Comparison of ENCODE assay signal across 25 cellular contexts in genomic region chr6:113352831-113353230, GRCh38.
A peak's percentile ranks its signal among the peaks of the same experiment; 100 is the strongest.
DNase-seq lines count a peak whose midpoint lies in the region; ATAC-seq and TF ChIP-seq lines count a peak whose summit lies in the region.
"Had no signal": no experiment of that assay in that cellular context is flagged by ENCODE, and none has a peak within 500 bp of the region (broad histone marks: within the 10 kb centered on the region; RNA-seq: fewer than 3 reads in every experiment).

No MANE protein-coding gene starts in this region.

- peaks cover 45% of the 10 kb centered on the region for H3F3A ChIP-seq in SK-N-SH (replicated peaks; ENCODE audit: insufficient read depth)

- WGBS in SK-N-SH (ENCODE audit: low lambda C conversion rate): 37% methylated on average over 3 of the region's 3 CpGs
- 6% methylated on average over 2 of the region's 3 CpGs for WGBS in mesenchymal stem cell
- 54 to 63% methylated on average over 3 of the region's 3 CpGs for WGBS in transverse colon (ENCODE audit: low coverage in 1 of 2), 2 donors
- 16 to 53% methylated on average over 3 of the region's 3 CpGs for whole genome bisulfite sequencing in sigmoid colon, 2 donors

- H3K36me3 ChIP-seq in SK-N-SH (replicated peaks in 1 of 2; ENCODE audit: control insufficient read depth in 1 of 2, insufficient read depth in 2 of 2, low read length in 1 of 2) (no peaks in the 10 kb centered on the region), mesenchymal stem cell (ENCODE audit: control insufficient read depth in 1 of 2, insufficient read depth in 2 of 2, low read depth in 1 of 2, low read length in 2 of 2) (no peaks in the 10 kb centered on the region), transverse colon (no peaks in the 10 kb centered on the region), sigmoid colon (no peaks in the 10 kb centered on the region)
- H3K36me3 ChIP-seq: adrenal gland, heart left ventricle, tibial nerve had no signal

- peak overlapping the region; percentile 23 for H2AK5ac ChIP-seq in mesenchymal stem cell (ENCODE audit: low read length, severe bottlenecking)

- peak overlapping the region; percentile 89 to 95 for H3K27ac ChIP-seq in SK-N-SH (ENCODE audit: low read depth in 2 of 2, low read length in 1 of 2)
- peak overlapping the region; percentile 53 for H3K27ac ChIP-seq in VCaP
- peak overlapping the region; percentile 99 for H3K27ac ChIP-seq in mesenchymal stem cell (ENCODE audit: low read length, poor library complexity, severe bottlenecking)
- H3K27ac ChIP-seq in transverse colon: peak overlapping the region in 3 of 4 donors; percentile 16 to 42 (median 29)
- no peak overlapping the region for H3K27ac ChIP-seq in sigmoid colon
- H3K27ac ChIP-seq: RWPE1 had no signal

- peak overlapping the region in 1 of 2 experiments; percentile 65 for H3K18ac ChIP-seq in mesenchymal stem cell (ENCODE audit: low read depth in 1 of 2, low read length in 2 of 2)

- in situ Hi-C loops in transverse colon (cut with MboI; ENCODE audit: low pct_ligation_motif_present in 1 of 4, low pct_unique_long_range_greater_than_20kb in 1 of 4, low sequenced_read_pairs in 3 of 4): no loop called here

- TF ChIP-seq RAD21 in SK-N-SH (IDR thresholded peaks at IDR 0.05; ENCODE audit: low read length): no peak

- peaks cover 8 to 37% of the 10 kb centered on the region in 2 experiments for H3K4me1 ChIP-seq in SK-N-SH (ENCODE audit: control insufficient read depth in 1 of 2, insufficient read depth in 2 of 2, low read depth in 1 of 2, low read length in 1 of 2)
- H3K4me1 ChIP-seq in mesenchymal stem cell (ENCODE audit: control insufficient read depth, insufficient read depth, low read depth, low read length): peaks cover 4% of the 10 kb centered on the region
- peaks cover 0 to 25% (median 4%) of the 10 kb centered on the region in 4 donors for H3K4me1 ChIP-seq in transverse colon
- no peaks in the 10 kb centered on the region for H3K4me1 ChIP-seq in sigmoid colon

- intact Hi-C loops in transverse colon (cut with DNase I; ENCODE audit: low total_unique reads) (no loop called here), sigmoid colon (cut with DNase I) (no loop called here)

- CTCF ChIA-PET in SK-N-SH (lab: Yijun Ruan, JAX): no interaction called here

- no peaks in the 10 kb centered on the region for H3K79me1 ChIP-seq in mesenchymal stem cell (replicated peaks; ENCODE audit: low read length, poor library complexity, severe bottlenecking)

- TF ChIP-seq EP300 in SK-N-SH (IDR thresholded peaks at IDR 0.05; ENCODE audit: borderline replicate concordance in 1 of 2, low read depth in 1 of 2, low read length in 1 of 2) (no peak), transverse colon (IDR thresholded peaks at IDR 0.05; ENCODE audit: low read depth) (no peak), sigmoid colon (IDR thresholded peaks at IDR 0.05) (no peak)

- H3K9ac ChIP-seq in SK-N-SH: peak overlapping the region; percentile 69; the same call in 1 of the 2 replicates
- peak overlapping the region; percentile 57 for H3K9ac ChIP-seq in mesenchymal stem cell (ENCODE audit: low read length)

- peak overlapping the region in 1 of 2 experiments; percentile 11 for H3K4ac ChIP-seq in mesenchymal stem cell (ENCODE audit: low read depth in 1 of 2, low read length in 2 of 2)

- H2BK120ac ChIP-seq in mesenchymal stem cell (ENCODE audit: low read depth, low read length): peak overlapping the region; percentile 39

- H3K23ac ChIP-seq in mesenchymal stem cell (ENCODE audit: low read length in 2 of 2): no peak overlapping the region

- H3K4me2 ChIP-seq in SK-N-SH (peak overlapping the region; percentile 61), mesenchymal stem cell (ENCODE audit: low read length, poor library complexity, severe bottlenecking) (no peak overlapping the region)
- H3K4me2 ChIP-seq: GM23338 had no signal

- no peak overlapping the region for H4K8ac ChIP-seq in mesenchymal stem cell (ENCODE audit: low read length)

- no peaks in the 10 kb centered on the region for H3K79me2 ChIP-seq in SK-N-SH (ENCODE audit: insufficient read depth)

- no peak for TF ChIP-seq POLR2A in transverse colon (IDR thresholded peaks at IDR 0.05)
- TF ChIP-seq POLR2A in sigmoid colon (IDR thresholded peaks at IDR 0.05): no peak

- H3K27me3 ChIP-seq in SK-N-SH (ENCODE audit: insufficient read depth): no peaks in the 10 kb centered on the region
- no peaks in the 10 kb centered on the region for H3K27me3 ChIP-seq in mesenchymal stem cell (ENCODE audit: control insufficient read depth in 1 of 2, insufficient read depth in 1 of 2, low read length in 2 of 2)
- H3K27me3 ChIP-seq in transverse colon: no peaks in the 10 kb centered on the region
- H3K27me3 ChIP-seq in sigmoid colon: no peaks in the 10 kb centered on the region
- H3K27me3 ChIP-seq: adrenal gland, heart left ventricle, tibial nerve had no signal

- TF ChIP-seq CTCF in SK-N-SH (IDR thresholded peaks at IDR 0.05) (no peak), VCaP (conservative IDR thresholded peaks at IDR 0.05) (no peak), transverse colon (IDR thresholded peaks at IDR 0.05) (no peak), sigmoid colon (IDR thresholded peaks at IDR 0.05) (no peak)

- H3K9me3 ChIP-seq in SK-N-SH (no peaks in the 10 kb centered on the region), mesenchymal stem cell (ENCODE audit: control insufficient read depth, low read length) (no peaks in the 10 kb centered on the region), transverse colon (no peaks in the 10 kb centered on the region), sigmoid colon (no peaks in the 10 kb centered on the region)
- H3K9me3 ChIP-seq: adrenal gland, heart left ventricle, tibial nerve had no signal

- H2BK5ac ChIP-seq in mesenchymal stem cell (ENCODE audit: low read depth, low read length, poor library complexity, severe bottlenecking): peak overlapping the region; percentile 0

- peak overlapping the region in 1 of 2 experiments; percentile 6 for H2BK12ac ChIP-seq in mesenchymal stem cell (ENCODE audit: low read length in 2 of 2)

- H2BK15ac ChIP-seq in mesenchymal stem cell (ENCODE audit: low read depth, poor library complexity, severe bottlenecking): no peak overlapping the region

- ATAC-seq in SK-N-SH treated with all-trans-retinoic acid at 6 μM for 48 hours: no peak; the same call in 1 of the 3 replicates
- ATAC-seq: GM23338; stimulated activated naive CD8-positive, alpha-beta T cell treated with anti-CD3 and anti-CD28 coated beads, Interleukin-15, amount 100 ng/mL, for 72 hours had no signal

- no peak overlapping the region for H3K14ac ChIP-seq in mesenchymal stem cell (ENCODE audit: low read length in 2 of 2)

- POLR2A ChIA-PET in SK-N-SH (lab: Yijun Ruan, JAX): no interaction called here

- H4K20me1 ChIP-seq in SK-N-SH (ENCODE audit: insufficient read depth): no peaks in the 10 kb centered on the region

- no peak overlapping the region for H3K4me3 ChIP-seq in SK-N-SH (ENCODE audit: low read depth in 2 of 2, low read length in 1 of 2)
- H3K4me3 ChIP-seq in mesenchymal stem cell (ENCODE audit: insufficient read depth in 1 of 2, low read depth in 1 of 2, low read length in 2 of 2): no peak overlapping the region
- H3K4me3 ChIP-seq in transverse colon: no peak overlapping the region
- no peak overlapping the region for H3K4me3 ChIP-seq in sigmoid colon
- H3K4me3 ChIP-seq: adrenal gland, GM23338, heart left ventricle, tibial nerve had no signal

- H3K9me2 ChIP-seq in SK-N-SH: no peaks in the 10 kb centered on the region

- H2AFZ ChIP-seq in SK-N-SH (ENCODE audit: low read depth): no peak overlapping the region
- H2AFZ ChIP-seq in mesenchymal stem cell (ENCODE audit: low read depth, low read length): no peak overlapping the region
- H2AFZ ChIP-seq: GM23338 had no signal

- no peak overlapping the region for H4K91ac ChIP-seq in mesenchymal stem cell (ENCODE audit: low read length)

- DNase-seq in SK-N-SH (no peak), mesenchymal stem cell (no peak), transverse colon (peak; percentile 29), retina (no peak), sigmoid colon (no peak)
- no peak for DNase-seq in stimulated activated naive CD4-positive, alpha-beta T cell treated with Interleukin-2 at 50 U/mL for 16 hours (lab: John Stamatoyannopoulos, UW)
- DNase-seq: activated CD4-positive, alpha-beta T cell treated with anti-CD3 and anti-CD28 coated beads for 1 hour; activated CD8-positive, alpha-beta memory T cell treated with anti-CD3 and anti-CD28 coated beads for 24 hours; activated naive CD4-positive, alpha-beta T cell; activated T-cell treated with anti-CD3 and anti-CD28 coated beads, Interleukin-2, amount 50 U/mL, for 24 hours; COR-L47; heart left ventricle; KBM-7; left ventricle myocardium superior; NCI-H2171; NCI-H69; stimulated activated CD4-positive, alpha-beta T cell treated with anti-CD3 and anti-CD28 coated beads, Interleukin-12 subunit alpha, Interleukin-12 subunit beta, amount 100 ng/mL, for 4 hours; stimulated activated CD4-positive, alpha-beta T cell treated with anti-CD3 and anti-CD28 coated beads, Interleukin-4, amount 100 ng/mL, for 4 hours; stimulated activated naive CD8-positive, alpha-beta T cell treated with anti-CD3 and anti-CD28 coated beads, Interleukin-15, amount 100 ng/mL, for 72 hours had no signal

TF ChIP-seq in SK-N-SH, 30 proteins besides CTCF, POLR2A, EP300 and RAD21 (continues in another document):
- TF ChIP-seq TAF1 (IDR thresholded peaks at IDR 0.05; ENCODE audit: borderline replicate concordance, low read depth, low read length): no peak
- TF ChIP-seq TEAD4 (IDR thresholded peaks at IDR 0.05; ENCODE audit: borderline replicate concordance, insufficient read depth): 0 out of 2 replicates have a peak, but pooled peaks have one; percentile 0
- TF ChIP-seq, protein P1, sequence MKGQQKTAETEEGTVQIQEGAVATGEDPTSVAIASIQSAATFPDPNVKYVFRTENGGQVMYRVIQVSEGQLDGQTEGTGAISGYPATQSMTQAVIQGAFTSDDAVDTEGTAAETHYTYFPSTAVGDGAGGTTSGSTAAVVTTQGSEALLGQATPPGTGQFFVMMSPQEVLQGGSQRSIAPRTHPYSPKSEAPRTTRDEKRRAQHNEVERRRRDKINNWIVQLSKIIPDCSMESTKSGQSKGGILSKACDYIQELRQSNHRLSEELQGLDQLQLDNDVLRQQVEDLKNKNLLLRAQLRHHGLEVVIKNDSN (IDR thresholded peaks at IDR 0.05; ENCODE audit: borderline replicate concordance, low read depth): no peak

TF ChIP-seq in SK-N-SH treated with all-trans-retinoic acid at 6 μM for 48 hours, 23 proteins besides CTCF, POLR2A, EP300 and RAD21 (continues in another document):
- TF ChIP-seq SNAI2 (CRISPR knock-in tag; IDR thresholded peaks at IDR 0.05): no peak
- TF ChIP-seq ESRRG (CRISPR knock-in tag; IDR thresholded peaks at IDR 0.05): no peak
- TF ChIP-seq ZFP3 (CRISPR knock-in tag; IDR thresholded peaks at IDR 0.05): no peak

Comparison
In these comparisons a context has a peak if more than half of its experiments do, and no peak if none do; other contexts are left out.
1. H3K27ac ChIP-seq: peak in SK-N-SH (2 of 2), VCaP (single experiment), mesenchymal stem cell (single experiment) and transverse colon (3 of 4); none in sigmoid colon (0 of 4).